Comparison of ENCODE assay signal across 8 cellular contexts in genomic region chr7:149027560-149028345, GRCh38. TPM values are rescaled to one million over a fixed set of nuclear protein-coding genes. Genes with fewer than 3 reads are reported as not detected.
DNase-seq lines count a peak whose midpoint lies in the region; FAIRE-seq and TF ChIP-seq lines count a peak whose summit lies in the region.

No MANE protein-coding gene starts in this region.

- H3K4me3 ChIP-seq in endothelial cell of umbilical vein (replicated peaks in 1 of 3; ENCODE audit: insufficient read depth in 1 of 3, low read depth in 1 of 3, low read length in 3 of 3) = peak overlapping the region; percentile 62 to 91 (median 80)
- peak overlapping the region; percentile 87 for H3K4me3 ChIP-seq in neural cell (ENCODE audit: low read length)

- no peaks in the 10 kb centered on the region for H3K9me3 ChIP-seq in endothelial cell of umbilical vein (replicated peaks; ENCODE audit: control insufficient read depth, insufficient read depth, low read length)
- no peaks in the 10 kb centered on the region for H3K9me3 ChIP-seq in neural cell (ENCODE audit: low read length)

- CTCF ChIA-PET in endothelial cell of umbilical vein (lab: Charles Lee) = interaction anchor here (4.9 to 7.6 kb wide), 2 partner anchors 21 to 38 kb away, joined by 40 to 79 read pairs; no protein-coding TSS in a partner anchor
- CTCF ChIA-PET in GM10248 (lab: Yijun Ruan, JAX) = interaction anchor here (1.2 to 8.2 kb wide), 3 partner anchors 21 to 63 kb away, joined by 3 to 51 read pairs (median 27); partner anchors contain the start of gene ZNF786

- TF ChIP-seq CTCF in endothelial cell of umbilical vein (IDR thresholded peaks at IDR 0.05; ENCODE audit: extremely low read depth in 1 of 2, insufficient read depth in 1 of 2, low read depth in 1 of 2, low read length in 2 of 2) = no peak
- TF ChIP-seq CTCF in neural cell (IDR thresholded peaks at IDR 0.05; ENCODE audit: poor library complexity, severe bottlenecking) = no peak
- no peak for TF ChIP-seq CTCF in GM10248 (IDR thresholded peaks at IDR 0.05; ENCODE audit: control extremely low read depth, extremely low read depth, low read depth, missing control alignments)

- BruUV-seq in endothelial cell of umbilical vein (replicated peaks; lab: Mats Ljungman, UMichigan) = no TSS peak

- H3K4me2 ChIP-seq in endothelial cell of umbilical vein (ENCODE audit: insufficient read depth, low read length) = peak overlapping the region; percentile 86
- H3K4me2 ChIP-seq in neural cell (ENCODE audit: low read length) = peak overlapping the region; percentile 99

- no peaks in the 10 kb centered on the region for H3K9me2 ChIP-seq in neural cell (ENCODE audit: insufficient read depth, low read length)

- H3K9me1 ChIP-seq in endothelial cell of umbilical vein (replicated peaks; ENCODE audit: control insufficient read depth, extremely low read depth, insufficient read depth, low read length) = no peaks in the 10 kb centered on the region

- H3K27me3 ChIP-seq in endothelial cell of umbilical vein (ENCODE audit: control insufficient read depth in 2 of 2, insufficient read depth in 2 of 2, low read length in 2 of 2) (no peaks in the 10 kb centered on the region), neural cell (ENCODE audit: insufficient read depth, low read depth, low read length) (no peaks in the 10 kb centered on the region)

- POLR2A ChIA-PET in endothelial cell of umbilical vein (lab: Charles Lee) (interaction anchor here (2.4 kb wide), 1 partner anchor 38 kb away, joined by 7 read pairs; no protein-coding TSS in a partner anchor), GM10248 (lab: Yijun Ruan, JAX) (no interaction called here)

- DNase-seq in NCI-H146 (lab: John Stamatoyannopoulos, UW) (peak; percentile 34), NCI-H146 treated with DMSO at 0.1 percent for 48 hours (lab: John Stamatoyannopoulos, UW; ENCODE audit: unreplicated experiment) (no peak), RKO (ENCODE audit: low spot score) (peak; percentile 61), endothelial cell of umbilical vein (ENCODE audit: low read depth, low spot score) (peak; percentile 51), urothelium cell line (ENCODE audit: low spot score) (no peak), GM10248 (ENCODE audit: extremely low spot score) (no peak)
- no peak for DNase-seq in stimulated activated CD8-positive, alpha-beta memory T cell treated with anti-CD3 and anti-CD28 coated beads, Interleukin-4, amount 100 ng/mL, for 48 hours

- intact Hi-C loops in endothelial cell of umbilical vein (cut with micrococcal nuclease) = loop anchor here (1.0 to 10.0 kb wide), 10 partner anchors 22 to 467 kb away; partner anchors contain the start of genes EZH2, ZNF282, ZNF398 and ZNF425

- dilution Hi-C loops in endothelial cell of umbilical vein (cut with MboI; ENCODE audit: extremely low pct_ligation_motif_present, low sequenced_read_pairs) = no loop called here

- no peaks in the 10 kb centered on the region for H4K20me1 ChIP-seq in endothelial cell of umbilical vein (replicated peaks; ENCODE audit: control insufficient read depth, extremely low read depth, insufficient read depth, low read length)
- H4K20me1 ChIP-seq in neural cell (ENCODE audit: insufficient read depth) = no peaks in the 10 kb centered on the region

- peaks cover 6% of the 10 kb centered on the region for H3F3A ChIP-seq in neural cell (ENCODE audit: insufficient read depth, low read length, poor library complexity, severe bottlenecking)

- no peak for TF ChIP-seq POLR2A in endothelial cell of umbilical vein (IDR thresholded peaks at IDR 0.05; ENCODE audit: low read depth, low read length)

- H3K27ac ChIP-seq in endothelial cell of umbilical vein (ENCODE audit: insufficient read depth, low read depth, low read length) (peak overlapping the region; percentile 56), neural cell (ENCODE audit: low read length) (peak overlapping the region; percentile 70)

- peaks cover 50% of the 10 kb centered on the region for H3K79me2 ChIP-seq in endothelial cell of umbilical vein (ENCODE audit: control insufficient read depth, insufficient read depth, low read length)
- peaks cover 34% of the 10 kb centered on the region for H3K79me2 ChIP-seq in neural cell (replicated peaks; ENCODE audit: insufficient read depth, low read length)

- peaks cover 12% of the 10 kb centered on the region for H3K4me1 ChIP-seq in endothelial cell of umbilical vein (ENCODE audit: control insufficient read depth, extremely low read depth, insufficient read depth, low read length)

- TF ChIP-seq RAD21 in neural cell (conservative IDR thresholded peaks at IDR 0.05) = no peak

- peak; percentile 52 for FAIRE-seq in endothelial cell of umbilical vein (lab: Jason Lieb, UNC)
- no peak for FAIRE-seq in urothelium cell line (lab: Jason Lieb, UNC)

- TF ChIP-seq EP300 in neural cell (conservative IDR thresholded peaks at IDR 0.05; ENCODE audit: poor library complexity, severe bottlenecking) = no peak

- no peaks in the 10 kb centered on the region for H3K36me3 ChIP-seq in endothelial cell of umbilical vein (ENCODE audit: control insufficient read depth in 2 of 2, extremely low read depth in 1 of 2, insufficient read depth in 2 of 2, low read length in 2 of 2)
- H3K36me3 ChIP-seq in neural cell (ENCODE audit: insufficient read depth, low read length) = no peaks in the 10 kb centered on the region

- H3K9ac ChIP-seq in endothelial cell of umbilical vein (replicated peaks; ENCODE audit: extremely low read depth, insufficient read depth, low read length) (peak overlapping the region; percentile 88), neural cell (ENCODE audit: low read length) (peak overlapping the region; percentile 71)

- H2AFZ ChIP-seq in endothelial cell of umbilical vein (ENCODE audit: low read depth, low read length) (peak overlapping the region; percentile 53), neural cell (ENCODE audit: low read depth, low read length) (peak overlapping the region; percentile 40)

TF ChIP-seq in endothelial cell of umbilical vein, 7 proteins besides CTCF, POLR2A, EP300 and RAD21:
- no peak for TF ChIP-seq MAX (IDR thresholded peaks at IDR 0.05; ENCODE audit: insufficient read depth, insufficient read length)
- TF ChIP-seq FOS (IDR thresholded peaks at IDR 0.05; ENCODE audit: borderline replicate concordance, insufficient read depth, low read length) = no peak
- no peak for TF ChIP-seq MYC (IDR thresholded peaks at IDR 0.05; ENCODE audit: low read depth, low read length)
- no peak for TF ChIP-seq GATA2 (IDR thresholded peaks at IDR 0.05; ENCODE audit: insufficient read depth, insufficient read length, low read depth, low read length)
- TF ChIP-seq POLR2AphosphoS5 (IDR thresholded peaks at IDR 0.05; ENCODE audit: insufficient read depth, low read depth, low read length) = no peak
- TF ChIP-seq JUN (IDR thresholded peaks at IDR 0.05; ENCODE audit: borderline replicate concordance, insufficient read depth, insufficient read length, low read depth) = no peak

TF ChIP-seq in neural cell, 6 proteins besides CTCF, POLR2A, EP300 and RAD21:
- TF ChIP-seq POLR2AphosphoS5 (IDR thresholded peaks at IDR 0.05) = no peak
- no peak for TF ChIP-seq EZH2 (IDR thresholded peaks at IDR 0.05; ENCODE audit: borderline replicate concordance, insufficient read depth, low read length, poor library complexity, severe bottlenecking)
- TF ChIP-seq, protein P1, sequence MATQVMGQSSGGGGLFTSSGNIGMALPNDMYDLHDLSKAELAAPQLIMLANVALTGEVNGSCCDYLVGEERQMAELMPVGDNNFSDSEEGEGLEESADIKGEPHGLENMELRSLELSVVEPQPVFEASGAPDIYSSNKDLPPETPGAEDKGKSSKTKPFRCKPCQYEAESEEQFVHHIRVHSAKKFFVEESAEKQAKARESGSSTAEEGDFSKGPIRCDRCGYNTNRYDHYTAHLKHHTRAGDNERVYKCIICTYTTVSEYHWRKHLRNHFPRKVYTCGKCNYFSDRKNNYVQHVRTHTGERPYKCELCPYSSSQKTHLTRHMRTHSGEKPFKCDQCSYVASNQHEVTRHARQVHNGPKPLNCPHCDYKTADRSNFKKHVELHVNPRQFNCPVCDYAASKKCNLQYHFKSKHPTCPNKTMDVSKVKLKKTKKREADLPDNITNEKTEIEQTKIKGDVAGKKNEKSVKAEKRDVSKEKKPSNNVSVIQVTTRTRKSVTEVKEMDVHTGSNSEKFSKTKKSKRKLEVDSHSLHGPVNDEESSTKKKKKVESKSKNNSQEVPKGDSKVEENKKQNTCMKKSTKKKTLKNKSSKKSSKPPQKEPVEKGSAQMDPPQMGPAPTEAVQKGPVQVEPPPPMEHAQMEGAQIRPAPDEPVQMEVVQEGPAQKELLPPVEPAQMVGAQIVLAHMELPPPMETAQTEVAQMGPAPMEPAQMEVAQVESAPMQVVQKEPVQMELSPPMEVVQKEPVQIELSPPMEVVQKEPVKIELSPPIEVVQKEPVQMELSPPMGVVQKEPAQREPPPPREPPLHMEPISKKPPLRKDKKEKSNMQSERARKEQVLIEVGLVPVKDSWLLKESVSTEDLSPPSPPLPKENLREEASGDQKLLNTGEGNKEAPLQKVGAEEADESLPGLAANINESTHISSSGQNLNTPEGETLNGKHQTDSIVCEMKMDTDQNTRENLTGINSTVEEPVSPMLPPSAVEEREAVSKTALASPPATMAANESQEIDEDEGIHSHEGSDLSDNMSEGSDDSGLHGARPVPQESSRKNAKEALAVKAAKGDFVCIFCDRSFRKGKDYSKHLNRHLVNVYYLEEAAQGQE (IDR thresholded peaks at IDR 0.05; ENCODE audit: borderline replicate concordance) = no peak
- TF ChIP-seq MXI1 (conservative IDR thresholded peaks at IDR 0.05; ENCODE audit: poor library complexity, severe bottlenecking) = no peak
- no peak for TF ChIP-seq TAF1 (IDR thresholded peaks at IDR 0.05; ENCODE audit: low read depth)
- no peak for TF ChIP-seq SMC3 (conservative IDR thresholded peaks at IDR 0.05; ENCODE audit: poor library complexity)

RNA-seq across cellular contexts. Expression of gene PDIA4, which starts 0.6 kb away (rescaled TPM):
- 306 and 308 TPM in 2 replicates for total RNA-seq in endothelial cell of umbilical vein
- 179 and 217 TPM in 2 replicates for polyA plus RNA-seq in endothelial cell of umbilical vein
- 278 and 295 TPM in 2 replicates for polyA plus RNA-seq in endothelial cell of umbilical vein (2011; cell fraction: cytosol; rRNA removed)
- polyA plus RNA-seq in endothelial cell of umbilical vein (2011; cell fraction: nucleus; rRNA removed) = 196 and 233 TPM in 2 replicates
- 240 TPM in 2 replicates for polyA plus RNA-seq in endothelial cell of umbilical vein (2012)
- 214 and 238 TPM in 2 replicates for polyA minus RNA-seq in endothelial cell of umbilical vein
- 47.5 TPM for polyA minus RNA-seq in endothelial cell of umbilical vein (2011; cell fraction: cytosol; rRNA and poly(A)+ RNA removed)
- polyA minus RNA-seq in endothelial cell of umbilical vein (2011; cell fraction: nucleus; rRNA and poly(A)+ RNA removed) = 46.8 and 49.6 TPM in 2 replicates
- polyA plus RNA-seq in neural cell = 41.8 and 45.6 TPM in 2 replicates
- polyA minus RNA-seq in neural cell = 45.6 and 51.6 TPM in 2 replicates

Comparison
In these comparisons a context has a peak if more than half of its experiments do, and no peak if none do; other contexts are left out.
1. DNase-seq: peak in NCI-H146 (single experiment), RKO (single experiment) and endothelial cell of umbilical vein (single experiment); none in NCI-H146 treated with DMSO at 0.1 percent for 48 hours (single experiment), urothelium cell line (single experiment), stimulated activated CD8-positive, alpha-beta memory T cell treated with anti-CD3 and anti-CD28 coated beads, Interleukin-4, amount 100 ng/mL, for 48 hours (single experiment) and GM10248 (single experiment).